Comparison of ENCODE assay signal across 16 cellular contexts in the genomic region with DNA sequence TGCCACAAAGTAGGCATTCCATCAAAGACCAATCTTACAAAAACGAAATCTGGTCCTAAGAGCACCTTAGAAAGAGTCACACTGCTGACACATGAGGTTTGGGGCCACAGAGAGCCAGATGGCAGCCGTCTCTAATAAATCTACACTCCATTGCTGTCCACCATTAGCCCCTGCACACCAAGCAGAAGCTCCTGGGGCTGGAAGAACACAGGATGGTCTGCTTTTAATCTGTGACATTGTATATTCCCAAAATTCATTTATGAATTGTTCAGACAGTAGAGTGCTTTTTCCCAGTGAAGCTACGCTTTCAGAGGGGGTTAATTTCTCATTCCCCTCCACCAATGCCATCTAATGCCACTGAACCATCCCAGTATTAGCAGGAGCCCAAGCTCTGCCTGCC. TPM values are rescaled to one million over a fixed set of nuclear protein-coding genes. Genes with fewer than 3 reads are reported as not detected.
A peak's percentile ranks its signal among the peaks of the same experiment; 100 is the strongest.
DNase-seq lines count a peak whose midpoint lies in the region; ATAC-seq and TF ChIP-seq lines count a peak whose summit lies in the region.
"Had no signal": no experiment of that assay in that cellular context is flagged by ENCODE, and none has a peak within 500 bp of the region (broad histone marks: within the 10 kb centered on the region; RNA-seq: fewer than 3 reads in every experiment).

No MANE protein-coding gene starts in this region.

- H3K27ac ChIP-seq in PC-3 (ENCODE audit: low read length) (no peak overlapping the region), parathyroid adenoma (peak overlapping the region; percentile 98)
- H3K27ac ChIP-seq: epithelial cell of prostate, spleen, WERI-Rb-1 had no signal

- H3K79me2 ChIP-seq in PC-3 (ENCODE audit: low read length) (peaks cover 65% of the 10 kb centered on the region), parathyroid adenoma (peaks cover 9% of the 10 kb centered on the region)

- ATAC-seq in PC-3 (no peak), GM19035 (IDR thresholded peaks at IDR 0.05; ENCODE audit: unreplicated experiment) (no peak), HG02642 (IDR thresholded peaks at IDR 0.05; ENCODE audit: poor library complexity, unreplicated experiment) (no peak)
- ATAC-seq: gastroesophageal sphincter had no signal

- POLR2A ChIA-PET in PC-3 (lab: Charles Lee; ENCODE audit: unreplicated experiment): interaction anchor here (0.7 to 0.8 kb wide), 3 partner anchors 13 to 178 kb away, joined by 3 to 20 read pairs (median 13); partner anchors contain the start of gene MAP3K3

- H3K36me3 ChIP-seq in PC-3 (ENCODE audit: low read depth, low read length): no peaks in the 10 kb centered on the region
- H3K36me3 ChIP-seq in parathyroid adenoma (ENCODE audit: control insufficient read depth, insufficient read depth, low read length): no peaks in the 10 kb centered on the region
- H3K36me3 ChIP-seq: gastroesophageal sphincter, spleen, WERI-Rb-1 had no signal

- TSS peak; percentile 48 for BruUV-seq in PC-3 (replicated peaks; lab: Mats Ljungman, UMichigan)

- H3K4me3 ChIP-seq in PC-3 (ENCODE audit: low read length): peak overlapping the region; percentile 93
- H3K4me3 ChIP-seq in parathyroid adenoma (ENCODE audit: low read depth, low read length): peak overlapping the region; percentile 27

- H3K4me2 ChIP-seq in PC-3 (ENCODE audit: low read length): peak overlapping the region; percentile 95
- peak overlapping the region; percentile 97 for H3K4me2 ChIP-seq in parathyroid adenoma (ENCODE audit: low read length)

- no peak for TF ChIP-seq CTCF in PC-3 (conservative IDR thresholded peaks at IDR 0.05; ENCODE audit: low read depth, low read length)
- TF ChIP-seq CTCF in endothelial cell (IDR thresholded peaks at IDR 0.05; ENCODE audit: unreplicated experiment): no peak
- TF ChIP-seq CTCF in parathyroid adenoma (IDR thresholded peaks at IDR 0.05): no peak

- H4K20me1 ChIP-seq in PC-3 (ENCODE audit: low read length): no peaks in the 10 kb centered on the region

- H3K9me3 ChIP-seq in PC-3 (ENCODE audit: low read length) (no peaks in the 10 kb centered on the region), parathyroid adenoma (ENCODE audit: control insufficient read depth, low read length) (no peaks in the 10 kb centered on the region)
- H3K9me3 ChIP-seq: gastroesophageal sphincter, spleen had no signal

- H3F3A ChIP-seq in PC-3 (ENCODE audit: low read length, unreplicated experiment): peaks cover 4% of the 10 kb centered on the region

- H3K4me1 ChIP-seq in PC-3 (ENCODE audit: insufficient read depth, low read length) (peaks cover 45% of the 10 kb centered on the region), parathyroid adenoma (peaks cover 74% of the 10 kb centered on the region)

- H3K27ac Mint-ChIP-seq in T-helper 1 cell treated with Interleukin-12 subunit alpha and Interleukin-12 subunit beta and Interleukin-4 antibody, amounts not matched to agents 30 μg/mL and 1 μg/mL, for 36 hours: no peak overlapping the region
- no peak overlapping the region for H3K27ac Mint-ChIP-seq in endothelial cell (ENCODE audit: unreplicated experiment)

- no peaks in the 10 kb centered on the region for H3K9me3 Mint-ChIP-seq in T-helper 1 cell treated with Interleukin-12 subunit alpha and Interleukin-12 subunit beta and Interleukin-4 antibody, amounts not matched to agents 30 μg/mL and 1 μg/mL, for 36 hours
- H3K9me3 Mint-ChIP-seq in endothelial cell (ENCODE audit: unreplicated experiment): no peaks in the 10 kb centered on the region
- H3K9me3 Mint-ChIP-seq: activated naive CD8-positive, alpha-beta T cell treated with anti-CD3 and anti-CD28 coated beads, Interleukin-2, amount 10 ng/mL, durations not matched to agents 7 days and 5 days had no signal

- peaks cover 6% of the 10 kb centered on the region for H3K36me3 Mint-ChIP-seq in T-helper 1 cell treated with Interleukin-12 subunit alpha and Interleukin-12 subunit beta and Interleukin-4 antibody, amounts not matched to agents 30 μg/mL and 1 μg/mL, for 36 hours (ENCODE audit: low read depth)
- H3K36me3 Mint-ChIP-seq in endothelial cell (ENCODE audit: low read depth, unreplicated experiment): no peaks in the 10 kb centered on the region
- H3K36me3 Mint-ChIP-seq: activated naive CD8-positive, alpha-beta T cell treated with anti-CD3 and anti-CD28 coated beads, Interleukin-2, amount 10 ng/mL, durations not matched to agents 7 days and 5 days had no signal

- H3K4me1 Mint-ChIP-seq in T-helper 1 cell treated with Interleukin-12 subunit alpha and Interleukin-12 subunit beta and Interleukin-4 antibody, amounts not matched to agents 30 μg/mL and 1 μg/mL, for 36 hours (ENCODE audit: low read depth): peaks cover 34% of the 10 kb centered on the region
- peaks cover 54% of the 10 kb centered on the region for H3K4me1 Mint-ChIP-seq in endothelial cell (ENCODE audit: unreplicated experiment)

- intact Hi-C loops in PC-3 (cut with micrococcal nuclease): no loop called here

- peaks cover 20% of the 10 kb centered on the region for H3K27me3 Mint-ChIP-seq in T-helper 1 cell treated with Interleukin-12 subunit alpha and Interleukin-12 subunit beta and Interleukin-4 antibody, amounts not matched to agents 30 μg/mL and 1 μg/mL, for 36 hours (ENCODE audit: low read depth)
- H3K27me3 Mint-ChIP-seq in endothelial cell (ENCODE audit: unreplicated experiment): peaks cover 29% of the 10 kb centered on the region

- H3K9ac ChIP-seq in PC-3 (ENCODE audit: low read length) (peak overlapping the region; percentile 97), parathyroid adenoma (no peak overlapping the region)

- DNase-seq in T-helper 1 cell (no peak), PC-3 (no peak), endothelial cell (ENCODE audit: low spot score) (no peak), glomerular visceral epithelial cell (ENCODE audit: extremely low spot score) (no peak)
- DNase-seq: activated naive CD8-positive, alpha-beta T cell treated with anti-CD3 and anti-CD28 coated beads, Interleukin-2, amount 10 ng/mL, durations not matched to agents 7 days and 5 days; central memory CD4-positive, alpha-beta T cell; KG1; NCI-H226; spleen; WERI-Rb-1 had no signal

- H3K4me3 Mint-ChIP-seq in T-helper 1 cell treated with Interleukin-12 subunit alpha and Interleukin-12 subunit beta and Interleukin-4 antibody, amounts not matched to agents 30 μg/mL and 1 μg/mL, for 36 hours: peak overlapping the region; percentile 75
- H3K4me3 Mint-ChIP-seq in endothelial cell (ENCODE audit: unreplicated experiment): peak overlapping the region; percentile 87

- H3K27me3 ChIP-seq in PC-3 (ENCODE audit: low read length): no peaks in the 10 kb centered on the region
- H3K27me3 ChIP-seq in parathyroid adenoma (ENCODE audit: control insufficient read depth, insufficient read depth, low read length): no peaks in the 10 kb centered on the region
- H3K27me3 ChIP-seq: gastroesophageal sphincter had no signal

- H3K9me2 ChIP-seq in PC-3 (replicated peaks; ENCODE audit: low read length): no peaks in the 10 kb centered on the region

- CTCF ChIA-PET in PC-3 (lab: Charles Lee): interaction anchor here (0.9 to 5.6 kb wide), 4 partner anchors 9 to 167 kb away, joined by 4 to 38 read pairs (median 8); no protein-coding TSS in a partner anchor

- H2AFZ ChIP-seq in PC-3 (ENCODE audit: low read length) (no peak overlapping the region), parathyroid adenoma (no peak overlapping the region)

RNA-seq across cellular contexts. Expression of gene CYB561, which starts 1.6 kb away (rescaled TPM):
- total RNA-seq in PC-3 (2014; rRNA removed) (125 and 145 TPM in 2 replicates), endothelial cell (ENCODE audit: unreplicated experiment) (57.3 TPM)

RNA-seq across cellular contexts. Expression of gene ACE, which starts 32.4 kb away (rescaled TPM):
- total RNA-seq in PC-3 (2014; rRNA removed) (8.7 and 9.1 TPM in 2 replicates), endothelial cell (ENCODE audit: unreplicated experiment) (44.8 TPM)
